In the genomic region with DNA sequence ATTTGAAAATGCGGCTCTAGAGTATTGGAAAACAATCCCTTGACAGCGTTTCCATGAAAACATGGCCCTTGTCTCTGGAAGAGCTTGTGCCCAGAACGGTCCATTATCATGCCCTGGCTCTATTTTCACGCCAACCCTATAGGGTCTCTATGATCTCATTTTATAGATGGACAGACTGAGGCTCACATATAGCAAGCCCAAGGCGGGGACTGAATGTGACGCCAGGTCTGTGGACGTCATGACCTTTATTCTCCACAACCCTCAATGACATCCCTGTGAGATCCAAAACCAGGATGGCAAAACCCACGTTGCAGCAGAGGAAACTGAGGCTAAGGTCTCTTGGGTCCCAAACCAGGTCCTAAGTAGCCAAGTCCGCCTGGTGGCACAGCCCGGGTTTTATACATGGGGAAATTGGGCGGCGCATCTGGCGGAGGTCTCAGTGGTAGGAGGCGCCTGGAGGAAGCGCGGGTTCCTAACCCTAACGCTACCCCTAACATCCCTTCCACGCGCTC, we compare ENCODE assay signal across 1 cellular context.
TF ChIP-seq lines count a peak whose summit lies in the region.

No MANE protein-coding gene starts in this region.

TF ChIP-seq in HepG2, 621 proteins besides CTCF, POLR2A, EP300 and RAD21 (continued from another document):
- TF ChIP-seq AHDC1 (CRISPR knock-in tag; IDR thresholded peaks at IDR 0.05; ENCODE audit: borderline replicate concordance) (no peak), ZNF441 (CRISPR knock-in tag; IDR thresholded peaks at IDR 0.05; ENCODE audit: borderline replicate concordance) (0 out of 2 replicates have a peak, but pooled peaks have one; percentile 22), ZNF629 (CRISPR knock-in tag; conservative IDR thresholded peaks at IDR 0.05) (peak; percentile 93), MYC (CRISPR knock-in tag; IDR thresholded peaks at IDR 0.05; ENCODE audit: borderline replicate concordance) (no peak; the same call in 1 of the 2 replicates), RAD51 (IDR thresholded peaks at IDR 0.05; ENCODE audit: borderline replicate concordance) (no peak), ATM (IDR thresholded peaks at IDR 0.05; ENCODE audit: borderline replicate concordance) (no peak), ZBTB2 (CRISPR knock-in tag; IDR thresholded peaks at IDR 0.05; ENCODE audit: low read depth) (0 out of 2 replicates have a peak, but pooled peaks have one; percentile 19)
- TF ChIP-seq, protein P1, sequence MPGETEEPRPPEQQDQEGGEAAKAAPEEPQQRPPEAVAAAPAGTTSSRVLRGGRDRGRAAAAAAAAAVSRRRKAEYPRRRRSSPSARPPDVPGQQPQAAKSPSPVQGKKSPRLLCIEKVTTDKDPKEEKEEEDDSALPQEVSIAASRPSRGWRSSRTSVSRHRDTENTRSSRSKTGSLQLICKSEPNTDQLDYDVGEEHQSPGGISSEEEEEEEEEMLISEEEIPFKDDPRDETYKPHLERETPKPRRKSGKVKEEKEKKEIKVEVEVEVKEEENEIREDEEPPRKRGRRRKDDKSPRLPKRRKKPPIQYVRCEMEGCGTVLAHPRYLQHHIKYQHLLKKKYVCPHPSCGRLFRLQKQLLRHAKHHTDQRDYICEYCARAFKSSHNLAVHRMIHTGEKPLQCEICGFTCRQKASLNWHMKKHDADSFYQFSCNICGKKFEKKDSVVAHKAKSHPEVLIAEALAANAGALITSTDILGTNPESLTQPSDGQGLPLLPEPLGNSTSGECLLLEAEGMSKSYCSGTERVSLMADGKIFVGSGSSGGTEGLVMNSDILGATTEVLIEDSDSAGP (CRISPR knock-in tag; IDR thresholded peaks at IDR 0.05; ENCODE audit: borderline replicate concordance): peak; percentile 100; the same call in 1 of the 2 replicates
